ENCODE assay signal across 11 cellular contexts in the genomic region with DNA sequence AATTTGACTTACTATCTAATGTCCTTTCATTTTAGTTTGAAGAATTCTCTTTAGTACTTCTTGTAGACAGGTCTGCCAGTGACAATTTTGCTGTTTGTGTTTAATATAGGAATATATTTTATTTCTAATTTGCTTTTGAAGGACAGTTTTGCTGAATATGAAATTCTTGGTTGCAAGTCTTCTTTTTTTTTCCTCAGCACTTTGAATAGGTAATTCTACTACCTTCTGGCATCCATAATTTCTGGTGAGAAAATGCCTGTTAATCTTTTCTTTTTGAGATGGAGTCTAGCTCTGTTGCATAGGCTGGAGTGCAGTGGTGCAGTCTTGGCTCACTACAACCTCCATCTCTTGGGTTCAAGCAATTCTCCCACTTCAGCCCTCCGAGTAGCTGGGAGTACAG. TPM values are rescaled to one million over a fixed set of nuclear protein-coding genes. Genes with fewer than 3 reads are reported as not detected.
"Had no signal": no experiment of that assay in that cellular context is flagged by ENCODE, and none has a peak within 500 bp of the region (broad histone marks: within the 10 kb centered on the region; RNA-seq: fewer than 3 reads in every experiment).

No MANE protein-coding gene starts in this region.

- DNase-seq: GM23248, GOT3, H9, HCEC 1CT, IMR-90, Karpas-422, KBM-7 had no signal

- H3K4me3 ChIP-seq: GM23248 had no signal

- H3K4me1 Mint-ChIP-seq: H9 had no signal

- H2AFZ ChIP-seq: GM23248 had no signal

- H3K4me3 Mint-ChIP-seq: H9 had no signal

- H3K4me2 ChIP-seq: KMS-11 had no signal

- H3K27ac Mint-ChIP-seq: H9 had no signal

- FAIRE-seq: H54, HTR-8/SVneo had no signal

- H3K27ac ChIP-seq: GM23248, KMS-11 had no signal

- H3K9ac ChIP-seq: GM23248, KMS-11 had no signal

RNA-seq across cellular contexts. Expression of gene CCL22, which starts 25.2 kb away (rescaled TPM):
- total RNA-seq: GM23248, H9, HT-29, IMR-90 had no signal
- polyA plus RNA-seq: IMR-90 had no signal

RNA-seq across cellular contexts. Expression of gene CX3CL1, which starts 38.9 kb away (rescaled TPM):
- total RNA-seq: GM23248 had no signal
- polyA plus RNA-seq: GM23248 had no signal

RNA-seq across cellular contexts. Expression of gene PLLP, which starts 48.9 kb away (rescaled TPM):
- total RNA-seq: GM23248, IMR-90 had no signal
